In the genomic region with DNA sequence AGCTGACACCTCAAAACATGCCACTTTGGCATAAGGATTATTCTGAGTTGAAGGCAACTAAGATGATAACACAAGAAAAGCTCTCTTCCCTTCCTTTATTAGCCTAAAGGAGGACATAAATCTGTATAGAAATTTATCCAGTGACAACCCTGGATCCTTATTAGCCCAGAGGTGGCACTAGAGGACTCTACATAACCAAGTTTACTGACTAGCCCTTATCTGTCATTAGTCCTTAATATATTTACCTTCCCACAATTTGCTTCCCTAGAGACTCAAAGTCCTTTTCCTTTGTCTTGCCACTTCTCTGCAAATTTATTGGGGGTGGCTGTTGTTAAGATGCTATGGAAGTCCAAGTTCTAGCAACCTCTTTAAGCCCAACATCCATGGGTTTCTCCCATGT, we compare ENCODE assay signal across 21 cellular contexts. TPM values are rescaled to one million over a fixed set of nuclear protein-coding genes. Genes with fewer than 3 reads are reported as not detected.
DNase-seq lines count a peak whose midpoint lies in the region; ATAC-seq, FAIRE-seq and TF ChIP-seq lines count a peak whose summit lies in the region.
"Had no signal": no experiment of that assay in that cellular context is flagged by ENCODE, and none has a peak within 500 bp of the region (broad histone marks: within the 10 kb centered on the region; RNA-seq: fewer than 3 reads in every experiment).

No MANE protein-coding gene starts in this region.

- H3K27me3 ChIP-seq in pancreas, result no peaks in the 10 kb centered on the region
- H3K27me3 ChIP-seq: spleen, uterus had no signal

- no peak overlapping the region for H3K27ac Mint-ChIP-seq in activated T-helper 1 cell treated with anti-CD3 and anti-CD28 coated beads, Interleukin-12 subunit alpha, Interleukin-12 subunit beta, Interleukin-2, Interleukin-4 antibody, amounts not matched to agents 30 ng/mL and 10 ng/mL and 1 ng/mL, durations not matched to agents 14 hours and 24 hours and 36 hours
- H3K27ac Mint-ChIP-seq: activated naive CD4-positive, alpha-beta T cell treated with anti-CD3 and anti-CD28 coated beads for 36 hours; memory B cell; nephron had no signal

- H3K9me3 ChIP-seq in pancreas, result no peaks in the 10 kb centered on the region
- H3K9me3 ChIP-seq: psoas muscle, uterus had no signal

- H3K36me3 ChIP-seq in pancreas, result peaks cover 0 to 10% (median 0%) of the 10 kb centered on the region in 3 donors
- H3K36me3 ChIP-seq: uterus, WERI-Rb-1 had no signal

- intact Hi-C loops in pancreas (cut with DNase I), result no loop called here
- intact Hi-C loops in activated T-helper 1 cell treated with anti-CD3 and anti-CD28 coated beads, Interleukin-12 subunit alpha, Interleukin-12 subunit beta, Interleukin-2, Interleukin-4 antibody, amounts not matched to agents 30 ng/mL and 10 ng/mL and 1 ng/mL, durations not matched to agents 14 hours and 24 hours and 36 hours (cut with micrococcal nuclease), result no loop called here

- no peak overlapping the region for H3K27ac ChIP-seq in VCaP
- H3K27ac ChIP-seq in pancreas, result no peak overlapping the region
- H3K27ac ChIP-seq: HL-60, psoas muscle, spleen, uterus, WERI-Rb-1 had no signal

- TF ChIP-seq CTCF in LNCAP (IDR thresholded peaks at IDR 0.05) (peak; percentile 51; the same call in 1 of the 2 replicates), VCaP (conservative IDR thresholded peaks at IDR 0.05) (peak; percentile 70), pancreas (IDR thresholded peaks at IDR 0.05) (no peak)

- H3K36me3 Mint-ChIP-seq in activated T-helper 1 cell treated with anti-CD3 and anti-CD28 coated beads, Interleukin-12 subunit alpha, Interleukin-12 subunit beta, Interleukin-2, Interleukin-4 antibody, amounts not matched to agents 30 ng/mL and 10 ng/mL and 1 ng/mL, durations not matched to agents 14 hours and 24 hours and 36 hours (ENCODE audit: low read depth), result peaks cover 7% of the 10 kb centered on the region

- no peaks in the 10 kb centered on the region for H3K4me1 ChIP-seq in pancreas
- H3K4me1 ChIP-seq: psoas muscle, spleen, uterus had no signal

- ATAC-seq in pancreas, result peak in 3 of 4 donors; percentile 43 to 81 (median 49)
- ATAC-seq in HG03565 (IDR thresholded peaks at IDR 0.05; ENCODE audit: unreplicated experiment), result no peak
- ATAC-seq: psoas muscle had no signal

- no peak for FAIRE-seq in pancreas (lab: Jason Lieb, UNC)

- H3K27me3 Mint-ChIP-seq in activated T-helper 1 cell treated with anti-CD3 and anti-CD28 coated beads, Interleukin-12 subunit alpha, Interleukin-12 subunit beta, Interleukin-2, Interleukin-4 antibody, amounts not matched to agents 30 ng/mL and 10 ng/mL and 1 ng/mL, durations not matched to agents 14 hours and 24 hours and 36 hours (ENCODE audit: insufficient read depth), result no peaks in the 10 kb centered on the region
- H3K27me3 Mint-ChIP-seq: memory B cell had no signal

- DNase-seq in ELR (ENCODE audit: low read depth), result peak; percentile 2
- no peak for DNase-seq in pancreas
- no peak for DNase-seq in cortex of kidney (lab: John Stamatoyannopoulos, UW)
- DNase-seq in activated T-helper 1 cell treated with anti-CD3 and anti-CD28 coated beads, Interleukin-12 subunit alpha, Interleukin-12 subunit beta, Interleukin-2, Interleukin-4 antibody, amounts not matched to agents 30 ng/mL and 10 ng/mL and 1 ng/mL, durations not matched to agents 14 hours and 24 hours and 36 hours (ENCODE audit: low spot score), result no peak
- DNase-seq: activated CD4-positive, alpha-beta T cell treated with anti-CD3 and anti-CD28 coated beads, Interleukin-2, amount 50 U/mL, for 48 hours; activated naive CD4-positive, alpha-beta T cell treated with anti-CD3 and anti-CD28 coated beads for 36 hours; aorta; DMS153; GOT3; islet precursor cell; psoas muscle; spleen; substantia nigra; uterus; WERI-Rb-1 had no signal

- peaks cover 11% of the 10 kb centered on the region for H3K9me3 Mint-ChIP-seq in activated T-helper 1 cell treated with anti-CD3 and anti-CD28 coated beads, Interleukin-12 subunit alpha, Interleukin-12 subunit beta, Interleukin-2, Interleukin-4 antibody, amounts not matched to agents 30 ng/mL and 10 ng/mL and 1 ng/mL, durations not matched to agents 14 hours and 24 hours and 36 hours
- H3K9me3 Mint-ChIP-seq: memory B cell had no signal

- peaks cover 19% of the 10 kb centered on the region for H3K4me1 Mint-ChIP-seq in activated T-helper 1 cell treated with anti-CD3 and anti-CD28 coated beads, Interleukin-12 subunit alpha, Interleukin-12 subunit beta, Interleukin-2, Interleukin-4 antibody, amounts not matched to agents 30 ng/mL and 10 ng/mL and 1 ng/mL, durations not matched to agents 14 hours and 24 hours and 36 hours (ENCODE audit: low read depth)
- H3K4me1 Mint-ChIP-seq: nephron had no signal

- no peak overlapping the region for H3K4me3 ChIP-seq in pancreas
- H3K4me3 ChIP-seq: psoas muscle, spleen, uterus had no signal

- H3K4me3 Mint-ChIP-seq in activated T-helper 1 cell treated with anti-CD3 and anti-CD28 coated beads, Interleukin-12 subunit alpha, Interleukin-12 subunit beta, Interleukin-2, Interleukin-4 antibody, amounts not matched to agents 30 ng/mL and 10 ng/mL and 1 ng/mL, durations not matched to agents 14 hours and 24 hours and 36 hours, result no peak overlapping the region
- H3K4me3 Mint-ChIP-seq: activated naive CD4-positive, alpha-beta T cell treated with anti-CD3 and anti-CD28 coated beads for 36 hours; memory B cell; nephron had no signal

RNA-seq across cellular contexts. Expression of a gene that starts 26.7 kb away (rescaled TPM):
- 10 to 100 TPM; 22.0 to 44.0 (median 24.6) TPM for total RNA-seq in pancreas
- 10 to 100 TPM; 13.6 to 16.9 TPM for polyA plus RNA-seq in pancreas
- total RNA-seq in activated T-helper 1 cell treated with anti-CD3 and anti-CD28 coated beads, Interleukin-12 subunit alpha, Interleukin-12 subunit beta, Interleukin-2, Interleukin-4 antibody, amounts not matched to agents 30 ng/mL and 10 ng/mL and 1 ng/mL, durations not matched to agents 14 hours and 24 hours and 36 hours, result 2.4 and 3.1 TPM in 2 replicates

RNA-seq across cellular contexts. Expression of a gene that starts 41.2 kb away (rescaled TPM):
- total RNA-seq in pancreas, result 10 to 100 TPM; 10.5 to 17.7 (median 13.4) TPM
- polyA plus RNA-seq in pancreas, result 10 to 100 TPM; 32.4 to 36.5 TPM
- 1.4 and 2.3 TPM in 2 replicates for total RNA-seq in activated T-helper 1 cell treated with anti-CD3 and anti-CD28 coated beads, Interleukin-12 subunit alpha, Interleukin-12 subunit beta, Interleukin-2, Interleukin-4 antibody, amounts not matched to agents 30 ng/mL and 10 ng/mL and 1 ng/mL, durations not matched to agents 14 hours and 24 hours and 36 hours

Comparison
In these comparisons a context has a peak if more than half of its experiments do, and no peak if none do; other contexts are left out.
1. CTCF ChIP-seq: peak in LNCAP (single experiment) and VCaP (single experiment); none in pancreas (0 of 4).